8 cellular contexts compared by ENCODE assay signal in the genomic region with DNA sequence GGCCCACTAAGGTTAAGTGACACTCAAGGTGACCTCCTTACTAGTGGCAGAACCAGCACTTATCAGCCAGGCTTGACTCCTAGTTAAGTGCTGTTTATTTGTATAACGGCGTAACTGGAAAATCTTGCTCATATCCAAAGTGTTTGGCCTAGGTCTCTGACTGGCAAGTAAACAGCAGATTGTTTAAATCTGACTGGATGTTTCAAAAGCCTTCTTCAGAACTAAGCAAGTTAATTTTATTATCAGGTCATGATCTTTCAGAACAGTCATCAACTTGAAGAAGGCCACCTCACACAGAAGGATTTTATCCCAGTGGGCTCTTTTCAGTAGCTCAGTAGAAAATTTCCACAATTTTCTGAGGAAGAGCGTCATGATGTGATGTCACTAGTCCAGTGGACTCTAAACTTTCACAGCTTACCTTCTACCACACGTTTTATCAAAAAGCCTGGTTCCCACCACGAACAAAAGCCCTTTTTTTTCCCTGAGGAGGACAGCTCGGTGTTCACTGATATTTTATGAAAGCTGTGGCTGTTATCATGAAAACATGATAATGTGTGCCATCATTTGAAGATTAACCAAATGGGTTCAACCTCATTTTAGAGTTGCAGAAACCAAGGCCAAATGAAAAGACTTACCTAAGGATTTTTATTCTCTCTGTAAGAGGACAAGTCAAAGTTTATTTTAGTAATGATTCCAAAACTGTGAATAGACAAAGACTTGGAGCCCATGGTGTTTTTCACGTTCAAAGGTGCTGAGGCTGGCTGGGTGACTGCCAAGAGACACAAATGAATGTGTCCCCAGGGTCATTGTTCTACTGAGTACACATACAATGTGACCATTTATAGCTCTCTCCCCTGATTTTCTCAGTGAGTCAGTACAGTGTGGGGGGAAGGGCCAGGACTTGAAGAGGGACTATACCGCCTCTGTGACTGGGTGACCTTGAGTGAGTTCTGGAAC. TPM values are rescaled to one million over a fixed set of nuclear protein-coding genes. Genes with fewer than 3 reads are reported as not detected.
A peak's percentile ranks its signal among the peaks of the same experiment; 100 is the strongest.
DNase-seq lines count a peak whose midpoint lies in the region; ATAC-seq, FAIRE-seq and TF ChIP-seq lines count a peak whose summit lies in the region.

No MANE protein-coding gene starts in this region.

- no peak for TF ChIP-seq CTCF in astrocyte (IDR thresholded peaks at IDR 0.05; ENCODE audit: insufficient read depth, low read depth, low read length)

- H3K4me2 ChIP-seq in astrocyte (ENCODE audit: low read length), result peak overlapping the region; percentile 59

- FAIRE-seq in astrocyte (lab: Jason Lieb, UNC) (peak; percentile 78), urothelium cell line (lab: Jason Lieb, UNC) (no peak)

- H3K9me3 Mint-ChIP-seq in astrocyte (ENCODE audit: unreplicated experiment), result no peaks in the 10 kb centered on the region

- H3K4me3 Mint-ChIP-seq in astrocyte (ENCODE audit: unreplicated experiment), result peak overlapping the region; percentile 5

- DNase-seq in NCI-H1105 treated with DMSO at 0.1 percent for 48 hours (lab: John Stamatoyannopoulos, UW) (peak; percentile 87), astrocyte (ENCODE audit: low read depth) (peak; percentile 86), urothelium cell line (ENCODE audit: low spot score) (peak; percentile 45), NCI-H2196 (lab: John Stamatoyannopoulos, UW; ENCODE audit: unreplicated experiment) (no peak)

- H3K27me3 ChIP-seq in astrocyte (ENCODE audit: insufficient read depth, low read length) (no peaks in the 10 kb centered on the region), layer of hippocampus (ENCODE audit: control insufficient read depth, insufficient read depth, low read length) (no peaks in the 10 kb centered on the region)

- H3K4me3 ChIP-seq in astrocyte (ENCODE audit: insufficient read depth, low read depth, low read length), result peak overlapping the region; percentile 20

- peak overlapping the region; percentile 93 for H3K27ac ChIP-seq in astrocyte (ENCODE audit: low read depth, low read length)
- peak overlapping the region; percentile 65 for H3K27ac ChIP-seq in layer of hippocampus (ENCODE audit: low read depth, low read length)

- peaks cover 39% of the 10 kb centered on the region for H3K4me1 Mint-ChIP-seq in astrocyte (ENCODE audit: low read depth, unreplicated experiment)

- no peaks in the 10 kb centered on the region for H3K9me3 ChIP-seq in astrocyte (ENCODE audit: insufficient read depth, low read depth, low read length)

- peaks cover 48% of the 10 kb centered on the region for H3K79me2 ChIP-seq in astrocyte (ENCODE audit: insufficient read depth, low read length)

- no peaks in the 10 kb centered on the region for H3K36me3 ChIP-seq in astrocyte (ENCODE audit: insufficient read depth, low read length)

- peak overlapping the region; percentile 61 for H3K9ac ChIP-seq in astrocyte (ENCODE audit: low read length)

- peak overlapping the region; percentile 30 for H3K27ac Mint-ChIP-seq in astrocyte (ENCODE audit: unreplicated experiment)

- no peak overlapping the region for H2AFZ ChIP-seq in astrocyte (ENCODE audit: low read depth, low read length)

- ATAC-seq in HG02623 (IDR thresholded peaks at IDR 0.05; ENCODE audit: unreplicated experiment) (no peak), HG03159 (IDR thresholded peaks at IDR 0.05; ENCODE audit: unreplicated experiment) (no peak), HG02642 (IDR thresholded peaks at IDR 0.05; ENCODE audit: poor library complexity, unreplicated experiment) (no peak)

- H4K20me1 ChIP-seq in astrocyte (ENCODE audit: insufficient read depth, low read length), result no peaks in the 10 kb centered on the region

- H3K27me3 Mint-ChIP-seq in astrocyte (ENCODE audit: low read depth, unreplicated experiment), result no peaks in the 10 kb centered on the region

- peaks cover 32% of the 10 kb centered on the region for H3K4me1 ChIP-seq in astrocyte (ENCODE audit: insufficient read depth, low read length)

- H3K36me3 Mint-ChIP-seq in astrocyte (ENCODE audit: low read depth, unreplicated experiment), result no peaks in the 10 kb centered on the region

RNA-seq across cellular contexts. Expression of a gene that starts 9.1 kb away (rescaled TPM):
- total RNA-seq in astrocyte, result 4.4 and 8.8 TPM in 2 replicates
